ENCODE assay signal across 8 cellular contexts in the genomic region with DNA sequence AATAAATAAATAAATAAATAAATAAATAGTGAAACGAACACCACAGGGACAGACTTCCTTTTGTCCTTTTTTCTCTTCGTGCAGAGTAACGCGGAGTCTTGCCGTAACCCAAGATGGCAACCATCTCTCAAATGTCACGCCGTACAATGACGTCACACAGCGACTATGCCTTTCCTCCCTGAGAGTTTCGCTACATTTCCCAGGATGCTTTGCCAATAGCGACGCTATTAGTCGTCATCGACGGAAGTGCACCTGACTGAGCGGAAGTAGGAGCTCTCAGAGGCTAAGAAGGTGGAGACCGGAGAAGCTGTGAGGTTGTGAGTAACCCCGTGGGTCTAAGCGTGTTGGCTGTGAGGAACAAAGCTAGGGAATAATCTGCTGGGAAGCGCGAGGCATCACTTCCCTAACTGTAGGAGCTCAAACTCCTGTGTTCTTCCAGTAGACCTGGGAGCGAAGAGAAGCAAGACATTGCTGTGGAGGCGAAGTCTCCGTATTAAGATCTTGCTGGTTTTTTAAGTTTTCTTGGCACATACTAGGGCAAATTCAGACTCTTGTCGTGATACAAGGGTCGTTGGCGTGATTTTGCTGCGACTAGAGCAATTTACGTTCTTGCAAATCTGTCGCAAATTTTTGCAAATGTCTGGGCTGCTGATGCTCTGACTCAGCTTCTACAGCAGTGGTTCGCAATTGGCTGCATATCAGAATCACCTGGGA. TPM values are rescaled to one million over a fixed set of nuclear protein-coding genes. Genes with fewer than 3 reads are reported as not detected.
DNase-seq lines count a peak whose midpoint lies in the region; ATAC-seq lines count a peak whose summit lies in the region.

Gene TTC1 (plus strand): TSS at position 263 of the 714 bp plus-strand sequence. CDS start 1,390 bp downstream, outside the sequence.

- peak within 1 kb of the TSS; percentile 75 to 91 (median 84) for H3K4me3 ChIP-seq in BLaER1 treated with 17β-estradiol and CSF1 and Interleukin-3, amounts not matched to agents 10 nM and 100 nM

- ATAC-seq in GM19328 (IDR thresholded peaks at IDR 0.05; ENCODE audit: unreplicated experiment) (peak; percentile 99), HG03520 (IDR thresholded peaks at IDR 0.05; ENCODE audit: unreplicated experiment) (peak; percentile 99)

- H3K27me3 Mint-ChIP-seq in activated CD4-positive, alpha-beta T cell treated with anti-CD3 and anti-CD28 coated beads, Interleukin-2, amount 10 ng/mL, durations not matched to agents 7 days and 5 days = no peaks in the 10 kb centered on the region

- H3K9me3 Mint-ChIP-seq in activated CD4-positive, alpha-beta T cell treated with anti-CD3 and anti-CD28 coated beads, Interleukin-2, amount 10 ng/mL, durations not matched to agents 7 days and 5 days = no peaks in the 10 kb centered on the region

- H4K20me1 ChIP-seq in BLaER1 treated with 17β-estradiol and CSF1 and Interleukin-3, amounts not matched to agents 10 nM and 100 nM = peaks cover 0 to 25% (median 4%) of the 10 kb centered on the region in 11 experiments; a peak in 9 of 22 replicates

- peaks cover 22 to 38% (median 34%) of the 10 kb centered on the region in 11 experiments for H3K36me3 ChIP-seq in BLaER1 treated with 17β-estradiol and CSF1 and Interleukin-3, amounts not matched to agents 10 nM and 100 nM

- H3K4me1 Mint-ChIP-seq in activated CD4-positive, alpha-beta T cell treated with anti-CD3 and anti-CD28 coated beads, Interleukin-2, amount 10 ng/mL, durations not matched to agents 7 days and 5 days = peaks cover 27% of the 10 kb centered on the region

- DNase-seq in NCI-H69 (lab: John Stamatoyannopoulos, UW) (peak; percentile 100), dedifferentiated amniotic fluid mesenchymal stem cell (ENCODE audit: extremely low spot score) (peak; percentile 99), left kidney (ENCODE audit: low read depth, low spot score) (peak; percentile 100)
- DNase-seq in activated CD4-positive, alpha-beta T cell treated with anti-CD3 and anti-CD28 coated beads, Interleukin-2, amount 10 ng/mL, durations not matched to agents 7 days and 5 days = peak; percentile 98
- DNase-seq in stimulated activated CD4-positive, alpha-beta T cell treated with anti-CD3 and anti-CD28 coated beads, Interleukin-2, amount 100 ng/mL, for 24 hours = peak; percentile 88 to 91

- peaks cover 18 to 28% (median 22%) of the 10 kb centered on the region in 10 experiments for H3K4me1 ChIP-seq in BLaER1 treated with 17β-estradiol and CSF1 and Interleukin-3, amounts not matched to agents 10 nM and 100 nM

- peak within 1 kb of the TSS; percentile 81 to 99 (median 93) for H3K4me2 ChIP-seq in BLaER1 treated with 17β-estradiol and CSF1 and Interleukin-3, amounts not matched to agents 10 nM and 100 nM

- H3K27me3 ChIP-seq in BLaER1 treated with 17β-estradiol and CSF1 and Interleukin-3, amounts not matched to agents 10 nM and 100 nM = no peaks in the 10 kb centered on the region

- peak within 1 kb of the TSS; percentile 91 for H3K4me3 Mint-ChIP-seq in activated CD4-positive, alpha-beta T cell treated with anti-CD3 and anti-CD28 coated beads, Interleukin-2, amount 10 ng/mL, durations not matched to agents 7 days and 5 days

- peak within 1 kb of the TSS; percentile 73 to 90 (median 82) for H3K9ac ChIP-seq in BLaER1 treated with 17β-estradiol and CSF1 and Interleukin-3, amounts not matched to agents 10 nM and 100 nM

- peaks cover 21% of the 10 kb centered on the region for H3K36me3 Mint-ChIP-seq in activated CD4-positive, alpha-beta T cell treated with anti-CD3 and anti-CD28 coated beads, Interleukin-2, amount 10 ng/mL, durations not matched to agents 7 days and 5 days (ENCODE audit: low read depth)

- H3K27ac ChIP-seq in BLaER1 treated with 17β-estradiol and CSF1 and Interleukin-3, amounts not matched to agents 10 nM and 100 nM = peak within 1 kb of the TSS; percentile 66 to 88 (median 77)

- CTCF ChIA-PET in activated CD4-positive, alpha-beta T cell treated with anti-CD3 and anti-CD28 coated beads, Interleukin-2, amount 10 ng/mL, durations not matched to agents 7 days and 5 days (lab: Charles Lee) = interaction anchor here (0.5 to 2.3 kb wide), 7 partner anchors 8 to 429 kb away, joined by 3 to 6 read pairs (median 3); no protein-coding TSS in a partner anchor

- no peaks in the 10 kb centered on the region for H3K9me3 ChIP-seq in BLaER1 treated with 17β-estradiol and CSF1 and Interleukin-3, amounts not matched to agents 10 nM and 100 nM (replicated peaks in 1 of 11)

- POLR2A ChIA-PET in activated CD4-positive, alpha-beta T cell treated with anti-CD3 and anti-CD28 coated beads, Interleukin-2, amount 10 ng/mL, durations not matched to agents 7 days and 5 days (lab: Charles Lee) = interaction anchor here (0.6 to 0.7 kb wide), 2 partner anchors 249 to 671 kb away, joined by 3 to 5 read pairs; no protein-coding TSS in a partner anchor

- H3K27ac Mint-ChIP-seq in activated CD4-positive, alpha-beta T cell treated with anti-CD3 and anti-CD28 coated beads, Interleukin-2, amount 10 ng/mL, durations not matched to agents 7 days and 5 days = peak within 1 kb of the TSS; percentile 98

RNA-seq across cellular contexts. Expression of gene TTC1, which starts in this region (rescaled TPM):
- 10 to 100 TPM; 46.9 to 57.2 TPM for total RNA-seq in activated CD4-positive, alpha-beta T cell treated with anti-CD3 and anti-CD28 coated beads, Interleukin-2, amount 10 ng/mL, durations not matched to agents 7 days and 5 days

Comparison
In these comparisons a context has a peak if more than half of its experiments do, and no peak if none do; other contexts are left out.
1. Peak in every context shown above with its lines: DNase-seq, ATAC-seq, H3K4me3 ChIP-seq and H3K27ac ChIP-seq.